Comparison of ENCODE assay signal across 16 cellular contexts in genomic region chr5:152405145-152405544, GRCh38. TPM values are rescaled to one million over a fixed set of nuclear protein-coding genes. Genes with fewer than 3 reads are reported as not detected.
DNase-seq lines count a peak whose midpoint lies in the region; ATAC-seq and TF ChIP-seq lines count a peak whose summit lies in the region.
"Had no signal": no experiment of that assay in that cellular context is flagged by ENCODE, and none has a peak within 500 bp of the region (broad histone marks: within the 10 kb centered on the region; RNA-seq: fewer than 3 reads in every experiment).

Gene NMUR2, minus strand, starts transcription at chr5:152405279. Its CDS starts 166 bp downstream, at chr5:152405113.

- CTCF ChIA-PET in Caco-2 (lab: Charles Lee) (no interaction called here), RWPE1 (lab: Yijun Ruan, JAX) (interaction anchor here (0.8 kb wide), 1 partner anchor 19 kb away, joined by 6 read pairs; no protein-coding TSS in a partner anchor)

- H3K4me1 Mint-ChIP-seq in Caco-2 (ENCODE audit: low read depth, unreplicated experiment): no peaks in the 10 kb centered on the region
- no peaks in the 10 kb centered on the region for H3K4me1 Mint-ChIP-seq in T-helper 17 cell
- H3K4me1 Mint-ChIP-seq in CD14-positive monocyte: no peaks in the 10 kb centered on the region
- H3K4me1 Mint-ChIP-seq: central memory CD8-positive, alpha-beta T cell; naive thymus-derived CD8-positive, alpha-beta T cell had no signal

- intact Hi-C loops in Caco-2 (cut with micrococcal nuclease; ENCODE audit: unreplicated experiment): no loop called here
- intact Hi-C loops in CD14-positive monocyte (cut with micrococcal nuclease): no loop called here

- H3K36me3 ChIP-seq in Caco-2 (ENCODE audit: control insufficient read depth, insufficient read depth, low read length): no peaks in the 10 kb centered on the region
- H3K36me3 ChIP-seq: esophagus muscularis mucosa had no signal

- no peak within 1 kb of the TSS for H3K27ac ChIP-seq in RWPE1
- H3K27ac ChIP-seq: esophagus muscularis mucosa had no signal

- peak within 1 kb of the TSS; percentile 27 for H3K4me3 Mint-ChIP-seq in Caco-2 (ENCODE audit: unreplicated experiment)
- H3K4me3 Mint-ChIP-seq in T-helper 17 cell: no peak within 1 kb of the TSS
- H3K4me3 Mint-ChIP-seq in CD14-positive monocyte: no peak within 1 kb of the TSS
- H3K4me3 Mint-ChIP-seq: central memory CD8-positive, alpha-beta T cell; immature natural killer cell; naive thymus-derived CD8-positive, alpha-beta T cell had no signal

- H3K4me1 ChIP-seq in Caco-2: no peaks in the 10 kb centered on the region
- H3K4me1 ChIP-seq: esophagus muscularis mucosa had no signal

- ATAC-seq in HG03432 (IDR thresholded peaks at IDR 0.05; ENCODE audit: unreplicated experiment) (peak; percentile 62), HG02571 (IDR thresholded peaks at IDR 0.05; ENCODE audit: unreplicated experiment) (no peak), T-helper 17 cell (no peak)
- ATAC-seq: naive thymus-derived CD8-positive, alpha-beta T cell had no signal

- no peaks in the 10 kb centered on the region for H3K9me3 ChIP-seq in Caco-2
- H3K9me3 ChIP-seq in T-helper 17 cell (ENCODE audit: control insufficient read depth, low read length, poor library complexity, severe bottlenecking): no peaks in the 10 kb centered on the region
- H3K9me3 ChIP-seq: esophagus muscularis mucosa had no signal

- H3K27me3 ChIP-seq in Caco-2 (replicated peaks; ENCODE audit: control insufficient read depth, insufficient read depth, low read length): no peaks in the 10 kb centered on the region
- H3K27me3 ChIP-seq: esophagus muscularis mucosa had no signal

- no peaks in the 10 kb centered on the region for H3K36me3 Mint-ChIP-seq in Caco-2 (ENCODE audit: insufficient read depth, unreplicated experiment)
- H3K36me3 Mint-ChIP-seq in T-helper 17 cell (ENCODE audit: low read depth): no peaks in the 10 kb centered on the region
- no peaks in the 10 kb centered on the region for H3K36me3 Mint-ChIP-seq in CD14-positive monocyte
- H3K36me3 Mint-ChIP-seq: immature natural killer cell; naive thymus-derived CD8-positive, alpha-beta T cell had no signal

- H3K27ac Mint-ChIP-seq in Caco-2 (ENCODE audit: unreplicated experiment) (no peak within 1 kb of the TSS), T-helper 17 cell (no peak within 1 kb of the TSS), CD14-positive monocyte (no peak within 1 kb of the TSS)
- H3K27ac Mint-ChIP-seq: immature natural killer cell had no signal

- no TSS peak for BruUV-seq in Caco-2 (replicated peaks; lab: Mats Ljungman, UMichigan)

- H3K4me3 ChIP-seq in Caco-2 (ENCODE audit: low read depth, low read length): no peak within 1 kb of the TSS
- H3K4me3 ChIP-seq: esophagus muscularis mucosa had no signal

- DNase-seq in Caco-2 (peak in 1 of 2 experiments; percentile 36), RWPE1 (ENCODE audit: low spot score) (peak; percentile 7), iPS-NIHi11 (ENCODE audit: low spot score) (peak; percentile 79), T-helper 17 cell (no peak), CD14-positive monocyte (ENCODE audit: low spot score) (no peak), NOMO-1 (lab: John Stamatoyannopoulos, UW; ENCODE audit: unreplicated experiment in 2 of 2) (no peak)
- DNase-seq: activated CD4-positive, alpha-beta T cell treated with anti-CD3 and anti-CD28 coated beads for 48 hours; activated effector memory CD4-positive, alpha-beta T cell treated with Interleukin-2 at 50 U/mL for 16 hours; C1 segment of cervical spinal cord; immature natural killer cell; naive thymus-derived CD8-positive, alpha-beta T cell; stimulated activated naive CD4-positive, alpha-beta T cell treated with Interleukin-2 at 50 U/mL for 16 hours had no signal

- H3K9me3 Mint-ChIP-seq in Caco-2 (ENCODE audit: unreplicated experiment) (no peaks in the 10 kb centered on the region), CD14-positive monocyte (peaks cover 0 to 8% (median 3%) of the 10 kb centered on the region in 7 donors)
- H3K9me3 Mint-ChIP-seq: central memory CD8-positive, alpha-beta T cell had no signal

- TF ChIP-seq CTCF in Caco-2 (IDR thresholded peaks at IDR 0.05; ENCODE audit: insufficient read depth in 1 of 2, low read depth in 1 of 2, low read length in 1 of 2, severe bottlenecking in 1 of 2, unreplicated experiment in 1 of 2) (no peak), RWPE1 (conservative IDR thresholded peaks at IDR 0.05; ENCODE audit: low read depth) (no peak), CD14-positive monocyte (IDR thresholded peaks at IDR 0.05) (no peak)

- no peaks in the 10 kb centered on the region for H3K27me3 Mint-ChIP-seq in Caco-2 (ENCODE audit: insufficient read depth, unreplicated experiment)
- peaks cover 22% of the 10 kb centered on the region for H3K27me3 Mint-ChIP-seq in T-helper 17 cell
- H3K27me3 Mint-ChIP-seq in CD14-positive monocyte (ENCODE audit: low read depth in 3 of 3): peaks cover 0 to 4% (median 2%) of the 10 kb centered on the region in 3 donors

- POLR2A ChIA-PET in Caco-2 (lab: Charles Lee): interaction anchor here (0.6 kb wide), 1 partner anchor 100 kb away, joined by 3 read pairs; no protein-coding TSS in a partner anchor
- POLR2A ChIA-PET in RWPE1 (lab: Yijun Ruan, JAX; ENCODE audit: low non-redundant PET): no interaction called here

RNA-seq across cellular contexts. Expression of gene NMUR2, which starts in this region (rescaled TPM):
- 0.57 and 1.00 TPM in 2 replicates for total RNA-seq in Caco-2 (2022)
- total RNA-seq in T-helper 17 cell: not detected
- not detected for polyA plus RNA-seq in CD14-positive monocyte
- total RNA-seq: esophagus muscularis mucosa; naive thymus-derived CD8-positive, alpha-beta T cell had no signal
- polyA plus RNA-seq: immature natural killer cell; naive thymus-derived CD8-positive, alpha-beta T cell had no signal

Comparison
In these comparisons a context has a peak if more than half of its experiments do, and no peak if none do; other contexts are left out.
1. DNase-seq: peak in RWPE1 (single experiment) and iPS-NIHi11 (single experiment); none in T-helper 17 cell (0 of 3), CD14-positive monocyte (single experiment) and NOMO-1 (0 of 2).